Comparison of ENCODE assay signal across 8 cellular contexts in genomic region chrX:100625985-100626491, GRCh38. TPM values are rescaled to one million over a fixed set of nuclear protein-coding genes. Genes with fewer than 3 reads are reported as not detected.
DNase-seq lines count a peak whose midpoint lies in the region; ATAC-seq, FAIRE-seq and TF ChIP-seq lines count a peak whose summit lies in the region.

No MANE protein-coding gene starts in this region.

- no peak overlapping the region for H3K4me3 ChIP-seq in GM12878
- no peak overlapping the region for H3K4me3 ChIP-seq in breast epithelium

- in situ Hi-C loops in GM12878 (cut with MboI) (no loop called here), ACHN (cut with HindIII; ENCODE audit: low pct_ligation_motif_present, low pct_unique_long_range_greater_than_20kb, low sequenced_read_pairs) (no loop called here)

- TF ChIP-seq RAD21 in GM12878 (IDR thresholded peaks at IDR 0.05; ENCODE audit: insufficient read depth, low read depth, low read length), result no peak

- no peak overlapping the region for H3K9ac ChIP-seq in GM12878 (ENCODE audit: control insufficient read depth, insufficient read depth, low read length)

- H3K9me3 ChIP-seq in GM12878 (replicated peaks; ENCODE audit: control insufficient read depth, insufficient read depth, low read length) (no peaks in the 10 kb centered on the region; the same call in 2 of the 3 replicates), breast epithelium (no peaks in the 10 kb centered on the region)

- BruUV-seq in GM12878 (replicated peaks; lab: Mats Ljungman, UMichigan), result no TSS peak

- H3K27ac ChIP-seq in GM12878 (ENCODE audit: control insufficient read depth, insufficient read depth), result no peak overlapping the region
- no peak overlapping the region for H3K27ac ChIP-seq in breast epithelium
- no peak overlapping the region for H3K27ac ChIP-seq in foreskin keratinocyte

- no peak overlapping the region for H3K4me2 ChIP-seq in GM12878 (ENCODE audit: control insufficient read depth, insufficient read depth)

- intact Hi-C loops in GM12878 (cut with micrococcal nuclease; ENCODE audit: unreplicated experiment), result no loop called here
- intact Hi-C loops in breast epithelium (cut with DNase I; ENCODE audit: low total_unique reads), result no loop called here

- no peak overlapping the region for H2AFZ ChIP-seq in GM12878 (ENCODE audit: control insufficient read depth, low read depth, low read length)

- TF ChIP-seq CTCF in GM12878 (IDR thresholded peaks at IDR 0.05 in 2 of 3, conservative IDR thresholded peaks at IDR 0.05 in 1 of 3; ENCODE audit: control insufficient read depth in 2 of 3, extremely low read depth in 1 of 3, insufficient read depth in 1 of 3, low read depth in 3 of 3, low read length in 3 of 3) (no peak), breast epithelium (IDR thresholded peaks at IDR 0.05) (no peak), foreskin keratinocyte (conservative IDR thresholded peaks at IDR 0.05) (no peak)

- peak; percentile 66 for DNase-seq in GM12878 (ENCODE audit: low read depth, low spot score)
- no peak for DNase-seq in ACHN
- no peak for DNase-seq in breast epithelium (ENCODE audit: low spot score in 2 of 2)
- DNase-seq in RCC 7860 (ENCODE audit: low spot score), result no peak
- DNase-seq in foreskin keratinocyte, result no peak

- no peaks in the 10 kb centered on the region for H3K79me2 ChIP-seq in GM12878 (ENCODE audit: control insufficient read depth, insufficient read depth, low read length)

- POLR2A ChIA-PET in GM12878 (lab: Charles Lee), result no interaction called here

- 2% methylated on average over 5 of the region's 5 CpGs for WGBS in GM12878 (ENCODE audit: insufficient coverage, insufficient replicate concordance, low lambda C conversion rate, missing lambda C conversion rate)

- H3K36me3 ChIP-seq in GM12878 (ENCODE audit: control insufficient read depth in 2 of 2, insufficient read depth in 2 of 2, low read length in 1 of 2), result no peaks in the 10 kb centered on the region
- H3K36me3 ChIP-seq in breast epithelium, result no peaks in the 10 kb centered on the region

- H3K27me3 ChIP-seq in GM12878 (replicated peaks in 1 of 2; ENCODE audit: control insufficient read depth in 2 of 2, insufficient read depth in 2 of 2, low read length in 1 of 2) (no peaks in the 10 kb centered on the region), breast epithelium (peaks cover 0 to 9% of the 10 kb centered on the region in 2 donors), foreskin keratinocyte (no peaks in the 10 kb centered on the region)

- no peaks in the 10 kb centered on the region for H4K20me1 ChIP-seq in GM12878 (ENCODE audit: control insufficient read depth, insufficient read depth)

- CTCF ChIA-PET in GM12878 (lab: Yijun Ruan, JAX), result no interaction called here

- H3K4me1 ChIP-seq in GM12878 (ENCODE audit: control insufficient read depth, insufficient read depth, low read length), result peaks cover 5% of the 10 kb centered on the region; the same call in 1 of the 2 replicates
- no peaks in the 10 kb centered on the region for H3K4me1 ChIP-seq in breast epithelium
- H3K4me1 ChIP-seq in foreskin keratinocyte, result no peaks in the 10 kb centered on the region

- TF ChIP-seq POLR2A in GM12878 (IDR thresholded peaks at IDR 0.05; ENCODE audit: low read depth, low read length) (no peak), breast epithelium (IDR thresholded peaks at IDR 0.05) (no peak)

- SMC1A ChIA-PET in GM12878 (lab: Charles Lee; ENCODE audit: uncharacterized antibody, unreplicated experiment), result interaction anchor here (1.0 kb wide), 1 partner anchor 17 kb away, joined by 3 read pairs; no protein-coding TSS in a partner anchor

- ATAC-seq in GM18511 (IDR thresholded peaks at IDR 0.05; ENCODE audit: unreplicated experiment) (peak; percentile 95), GM21515 (IDR thresholded peaks at IDR 0.05; ENCODE audit: unreplicated experiment) (peak; percentile 94), HG03442 (IDR thresholded peaks at IDR 0.05; ENCODE audit: unreplicated experiment) (peak; percentile 96), GM12878 (peak; percentile 93), foreskin keratinocyte (no peak)

- peak in 1 of 2 experiments; percentile 31; a peak in 1 of 4 replicates for TF ChIP-seq EP300 in GM12878 (IDR thresholded peaks at IDR 0.05; ENCODE audit: borderline replicate concordance in 1 of 2, control insufficient read depth in 1 of 2, low read depth in 2 of 2, low read length in 2 of 2)

- FAIRE-seq in GM12878 (lab: Jason Lieb, UNC) (peak; percentile 89), RCC 7860 (lab: Jason Lieb, UNC) (no peak)

- RAD21 ChIA-PET in GM12878 (lab: Charles Lee; ENCODE audit: unreplicated experiment), result no interaction called here

TF ChIP-seq in GM12878, 131 proteins besides CTCF, POLR2A, EP300 and RAD21 (continues in another document):
- peak; percentile 93 for TF ChIP-seq ZNF24 (IDR thresholded peaks at IDR 0.05)
- TF ChIP-seq IKZF2 (IDR thresholded peaks at IDR 0.05), result peak in 1 of 2 experiments; percentile 57; a peak in 2 of 4 replicates
- TF ChIP-seq TCF7 (IDR thresholded peaks at IDR 0.05; ENCODE audit: borderline replicate concordance), result no peak; the same call in 1 of the 2 replicates
- peak; percentile 82 for TF ChIP-seq ZBED1 (IDR thresholded peaks at IDR 0.05; ENCODE audit: borderline replicate concordance)
- no peak for TF ChIP-seq LARP7 (IDR thresholded peaks at IDR 0.05)
- TF ChIP-seq NFIC (IDR thresholded peaks at IDR 0.05; ENCODE audit: low read depth, low read length), result peak; percentile 98
- TF ChIP-seq CREM (IDR thresholded peaks at IDR 0.05; ENCODE audit: low read depth), result peak; percentile 68
- peak; percentile 68 for TF ChIP-seq ATF7 (IDR thresholded peaks at IDR 0.05; ENCODE audit: low read depth)
- 0 out of 2 replicates have a peak, but pooled peaks have one; percentile 51 for TF ChIP-seq ZNF217 (IDR thresholded peaks at IDR 0.05)

RNA-seq across cellular contexts. Expression of gene TSPAN6, which starts 10.6 kb away (rescaled TPM):
- not detected in 2 replicates for total RNA-seq in GM12878 (2013; cell fraction: nucleolus; rRNA removed)
- total RNA-seq in GM12878 (2014; rRNA removed) (not detected in 2 replicates), GM12878 (2014; rRNA removed; fragmentation: Illumina TruSeq; extraction: Trizol) (0.04 TPM in 1 of 2 replicates, not detected in the other), GM12878 (2021) (0.23 and 0.24 TPM in 2 replicates), breast epithelium (10 to 100 TPM; 30.9 to 49.5 (median 40.6) TPM), foreskin keratinocyte (18.3 and 18.4 TPM in 2 replicates)
- polyA plus RNA-seq in GM12878 (2011; ENCODE audit: low read depth), result not detected
- polyA plus RNA-seq in GM12878 (2011; rRNA removed) (0.05 and 0.06 TPM in 2 replicates), GM12878 (2014; fragmentation: Illumina TruSeq; extraction: Trizol) (0.19 TPM in 1 of 2 replicates, not detected in the other), GM12878 (2014; fragmentation: Nextera tagmentation; extraction: Ambion mirVana) (not detected), GM12878 (2014; rRNA removed) (0.08 TPM in 1 of 2 replicates, not detected in the other), GM12878 (2016; fragmentation: Nextera tagmentation; extraction: Ambion mirVana) (under 1 TPM in 1 of 2 experiments, not detected in 1; 0.10 TPM), foreskin keratinocyte (14.5 and 16.2 TPM in 2 replicates)
- 0.03 and 0.07 TPM in 2 replicates for polyA plus RNA-seq in GM12878 (2011; cell fraction: cytosol; rRNA removed)
- not detected in 2 replicates for polyA plus RNA-seq in GM12878 (2011; cell fraction: nucleus; rRNA removed)
- 0.08 TPM in 1 of 2 replicates, not detected in the other for polyA plus RNA-seq in GM12878 (2012)
- 0.10 TPM in 1 of 2 replicates, not detected in the other for polyA minus RNA-seq in GM12878 (2011; rRNA and poly(A)+ RNA removed)
- polyA minus RNA-seq in GM12878 (2011; cell fraction: cytosol; rRNA and poly(A)+ RNA removed), result 0.83 TPM in 1 of 2 replicates, not detected in the other
- polyA minus RNA-seq in GM12878 (2011; cell fraction: nucleus; rRNA and poly(A)+ RNA removed), result 0.19 TPM in 1 of 2 replicates, not detected in the other

RNA-seq across cellular contexts. Expression of gene SRPX2, which starts 18.0 kb away (rescaled TPM):
- total RNA-seq in GM12878 (2013; cell fraction: nucleolus; rRNA removed), result not detected in 2 replicates
- total RNA-seq in GM12878 (2014; rRNA removed) (not detected in 2 replicates), GM12878 (2014; rRNA removed; fragmentation: Illumina TruSeq; extraction: Trizol) (not detected in 2 replicates), GM12878 (2021) (not detected in 2 replicates), breast epithelium (10 to 100 TPM; 15.2 to 61.0 (median 32.6) TPM), foreskin keratinocyte (0.31 and 0.49 TPM in 2 replicates)
- not detected for polyA plus RNA-seq in GM12878 (2011; ENCODE audit: low read depth)
- polyA plus RNA-seq in GM12878 (2011; rRNA removed) (not detected in 2 replicates), GM12878 (2014; fragmentation: Illumina TruSeq; extraction: Trizol) (not detected in 2 replicates), GM12878 (2014; fragmentation: Nextera tagmentation; extraction: Ambion mirVana) (not detected), GM12878 (2014; rRNA removed) (not detected in 2 replicates), GM12878 (2016; fragmentation: Nextera tagmentation; extraction: Ambion mirVana) (not detected), foreskin keratinocyte (0.36 and 0.76 TPM in 2 replicates)
- polyA plus RNA-seq in GM12878 (2011; cell fraction: cytosol; rRNA removed), result not detected in 2 replicates
- not detected in 2 replicates for polyA plus RNA-seq in GM12878 (2011; cell fraction: nucleus; rRNA removed)
- polyA plus RNA-seq in GM12878 (2012), result not detected in 2 replicates
- polyA minus RNA-seq in GM12878 (2011; rRNA and poly(A)+ RNA removed), result not detected in 2 replicates
- not detected in 2 replicates for polyA minus RNA-seq in GM12878 (2011; cell fraction: cytosol; rRNA and poly(A)+ RNA removed)
- not detected in 2 replicates for polyA minus RNA-seq in GM12878 (2011; cell fraction: nucleus; rRNA and poly(A)+ RNA removed)

RNA-seq across cellular contexts. Expression of gene TNMD, which starts 41.3 kb away (rescaled TPM):
- total RNA-seq in GM12878 (2013; cell fraction: nucleolus; rRNA removed), result not detected in 2 replicates
- total RNA-seq in GM12878 (2014; rRNA removed) (not detected in 2 replicates), GM12878 (2014; rRNA removed; fragmentation: Illumina TruSeq; extraction: Trizol) (not detected in 2 replicates), GM12878 (2021) (not detected in 2 replicates), breast epithelium (10 to 100 TPM in 1 of 3 donors, 1 to 10 TPM in 2; 1.3 to 16.6 (median 7.5) TPM), foreskin keratinocyte (not detected in 2 replicates)
- not detected for polyA plus RNA-seq in GM12878 (2011; ENCODE audit: low read depth)
- polyA plus RNA-seq in GM12878 (2011; rRNA removed) (not detected in 2 replicates), GM12878 (2014; fragmentation: Illumina TruSeq; extraction: Trizol) (not detected in 2 replicates), GM12878 (2014; fragmentation: Nextera tagmentation; extraction: Ambion mirVana) (not detected), GM12878 (2014; rRNA removed) (not detected in 2 replicates), GM12878 (2016; fragmentation: Nextera tagmentation; extraction: Ambion mirVana) (not detected), foreskin keratinocyte (not detected in 2 replicates)
- polyA plus RNA-seq in GM12878 (2011; cell fraction: cytosol; rRNA removed), result not detected in 2 replicates
- not detected in 2 replicates for polyA plus RNA-seq in GM12878 (2011; cell fraction: nucleus; rRNA removed)
- polyA plus RNA-seq in GM12878 (2012), result not detected in 2 replicates
- polyA minus RNA-seq in GM12878 (2011; rRNA and poly(A)+ RNA removed), result not detected in 2 replicates
- not detected in 2 replicates for polyA minus RNA-seq in GM12878 (2011; cell fraction: cytosol; rRNA and poly(A)+ RNA removed)
- polyA minus RNA-seq in GM12878 (2011; cell fraction: nucleus; rRNA and poly(A)+ RNA removed), result not detected in 2 replicates

Comparison
In these comparisons a context has a peak if more than half of its experiments do, and no peak if none do; other contexts are left out.
1. RNA of gene TSPAN6, which starts 10.6 kb away (total RNA-seq): 30.9 to 49.5 TPM in breast epithelium and 18.3 to 18.4 TPM in foreskin keratinocyte; 0.04 to 0.24 TPM in GM12878; every median in the first group is over 10 times any median in the second.
2. RNA of gene SRPX2, which starts 18.0 kb away (total RNA-seq): 15.2 to 61.0 TPM in breast epithelium; 0.31 to 0.49 TPM in foreskin keratinocyte and not detected in GM12878; every median in the first group is over 10 times any median in the second.